ENCODE assay signal across 12 cellular contexts in the genomic region with DNA sequence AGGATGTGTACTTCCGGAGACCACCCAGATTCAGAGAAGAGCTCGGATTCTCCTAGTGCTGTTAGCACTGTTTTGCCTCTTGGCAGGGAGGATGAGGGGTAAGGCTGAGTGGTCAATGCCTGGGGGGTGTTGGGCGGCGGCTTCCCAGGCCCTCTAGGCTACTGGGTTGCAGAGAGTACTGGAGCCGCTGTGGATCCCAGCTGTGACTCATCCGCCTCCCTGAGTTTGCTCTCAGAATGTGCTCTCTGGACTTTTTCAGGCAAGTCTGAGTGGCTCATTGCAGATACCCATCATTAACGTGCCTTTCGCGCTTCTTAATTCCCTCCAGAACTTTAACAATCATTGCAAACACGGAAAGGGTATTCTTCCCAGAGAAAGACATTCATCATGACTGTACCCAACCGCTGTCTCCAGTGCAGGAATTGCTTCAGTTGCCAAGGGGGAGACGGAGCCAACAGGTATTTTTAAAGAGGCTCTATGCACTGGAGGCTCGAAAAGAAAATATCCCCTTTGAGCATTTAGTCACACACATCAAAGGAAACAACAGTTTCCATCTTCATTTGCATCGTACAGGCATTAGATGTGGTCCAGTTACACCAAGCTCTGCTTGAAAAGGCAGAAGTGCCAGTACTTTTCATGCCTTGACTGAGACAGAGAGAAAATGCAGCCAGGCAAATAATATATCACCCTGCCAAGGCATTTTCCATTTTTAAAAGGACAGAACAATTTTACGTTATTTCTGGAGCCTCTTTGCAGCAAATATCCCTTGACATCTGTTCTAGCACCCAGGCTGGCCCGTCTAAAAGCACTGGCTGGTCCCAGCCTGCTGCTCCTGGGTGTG. TPM values are rescaled to one million over a fixed set of nuclear protein-coding genes. Genes with fewer than 3 reads are reported as not detected.
DNase-seq lines count a peak whose midpoint lies in the region; ATAC-seq, FAIRE-seq and TF ChIP-seq lines count a peak whose summit lies in the region.
"Had no signal": no experiment of that assay in that cellular context is flagged by ENCODE, and none has a peak within 500 bp of the region (broad histone marks: within the 10 kb centered on the region; RNA-seq: fewer than 3 reads in every experiment).

No MANE protein-coding gene starts in this region.

- no peak for TF ChIP-seq RAD21 in HepG2 (CRISPR knock-in tag; IDR thresholded peaks at IDR 0.05)

- peaks cover 19% of the 10 kb centered on the region for H3K4me1 ChIP-seq in HepG2 (ENCODE audit: insufficient read depth, low read length)

- H3K9me3 Mint-ChIP-seq in brain = peaks cover 0 to 5% (median 0%) of the 10 kb centered on the region in 5 experiments

- TF ChIP-seq EP300 in HepG2 (IDR thresholded peaks at IDR 0.05; ENCODE audit: low read depth in 2 of 2, low read length in 2 of 2) = no peak
- TF ChIP-seq EP300 in HepG2 (CRISPR knock-in tag; IDR thresholded peaks at IDR 0.05; ENCODE audit: borderline replicate concordance) = no peak

- peak overlapping the region in 1 of 3 experiments; percentile 3; a peak in 1 of 6 replicates for H3K4me3 ChIP-seq in HepG2 (replicated peaks in 1 of 3; ENCODE audit: insufficient read depth in 1 of 3, low read depth in 2 of 3, low read length in 3 of 3)
- H3K4me3 ChIP-seq: vagina had no signal

- POLR2A ChIA-PET in HepG2 (lab: Yijun Ruan, JAX) = interaction anchor here (1.0 to 3.2 kb wide), 2 partner anchors 14 to 31 kb away, joined by 3 to 21 read pairs; partner anchors contain the start of gene CAMTA1

- no peak for TF ChIP-seq POLR2A in HepG2 (IDR thresholded peaks at IDR 0.05; ENCODE audit: insufficient read depth in 1 of 2, low read depth in 2 of 2, low read length in 2 of 2)

- CTCF ChIA-PET in HepG2 (lab: Yijun Ruan, JAX; ENCODE audit: low intra/inter-chr PET ratio, low total read pairs) = no interaction called here

- H3K27ac Mint-ChIP-seq in brain = peak overlapping the region in 3 of 5 experiments; percentile 18 to 86 (median 31)

- no TSS peak for BruUV-seq in HepG2 (replicated peaks; lab: Mats Ljungman, UMichigan)

- FAIRE-seq in HTR-8/SVneo (lab: Jason Lieb, UNC) (no peak), HepG2 (lab: Jason Lieb, UNC) (peak; percentile 65)

- peaks cover 0 to 11% of the 10 kb centered on the region in 2 experiments; a peak in 1 of 5 replicates for H3K27me3 ChIP-seq in HepG2 (ENCODE audit: control insufficient read depth in 1 of 2, insufficient read depth in 2 of 2, low read length in 2 of 2)
- H3K27me3 ChIP-seq: vagina had no signal

- ATAC-seq in HepG2 = peak; percentile 96
- ATAC-seq in HG02981 (IDR thresholded peaks at IDR 0.05; ENCODE audit: unreplicated experiment) = no peak
- ATAC-seq in GM21786 (IDR thresholded peaks at IDR 0.05; ENCODE audit: unreplicated experiment) = no peak
- ATAC-seq in GM18873 (IDR thresholded peaks at IDR 0.05; ENCODE audit: low FRiP score, unreplicated experiment) = no peak

- H2AFZ ChIP-seq in HepG2 (ENCODE audit: low read length) = no peak overlapping the region

- H3K36me3 ChIP-seq in HepG2 (replicated peaks in 1 of 2; ENCODE audit: control insufficient read depth in 1 of 2, insufficient read depth in 2 of 2, low read length in 2 of 2) = no peaks in the 10 kb centered on the region
- H3K36me3 ChIP-seq: vagina, WERI-Rb-1 had no signal

- intact Hi-C loops in HepG2 (cut with micrococcal nuclease; ENCODE audit: unreplicated experiment) = no loop called here

- H3K79me2 ChIP-seq in HepG2 (ENCODE audit: insufficient read depth, low read length) = no peaks in the 10 kb centered on the region

- peaks cover 27% of the 10 kb centered on the region for H3K4me1 Mint-ChIP-seq in brain

- H3K36me3 Mint-ChIP-seq in brain = no peaks in the 10 kb centered on the region

- no peak overlapping the region for H3K27ac ChIP-seq in HepG2 (ENCODE audit: extremely low read length, insufficient read depth, low read length)
- H3K27ac ChIP-seq: vagina, WERI-Rb-1 had no signal

- no peaks in the 10 kb centered on the region for H4K20me1 ChIP-seq in HepG2 (ENCODE audit: insufficient read depth, low read length)

- peaks cover 2% of the 10 kb centered on the region for H3K27me3 Mint-ChIP-seq in brain

- peak overlapping the region; percentile 44 for H3K4me2 ChIP-seq in HepG2 (ENCODE audit: low read depth, low read length)

- H3K9ac ChIP-seq in HepG2 (ENCODE audit: insufficient read depth, low read depth, low read length) = no peak overlapping the region

- in situ Hi-C loops in ACHN (cut with HindIII; ENCODE audit: low pct_ligation_motif_present, low pct_unique_long_range_greater_than_20kb, low sequenced_read_pairs) = no loop called here
- in situ Hi-C loops in HepG2 (cut with HindIII; ENCODE audit: extremely low pct_ligation_motif_present, low pct_unique_long_range_greater_than_20kb) = no loop called here

- 2% methylated on average over 15 of the region's 16 CpGs for WGBS in HepG2 (ENCODE audit: low lambda C conversion rate)

- no peak for TF ChIP-seq CTCF in brain (conservative IDR thresholded peaks at IDR 0.05)
- TF ChIP-seq CTCF in HepG2 (CRISPR knock-in tag; IDR thresholded peaks at IDR 0.05) = no peak

- peak overlapping the region in 2 of 5 experiments; percentile 22 to 32 for H3K4me3 Mint-ChIP-seq in brain

- DNase-seq in ACHN (peak; percentile 47), HTR-8/SVneo (ENCODE audit: insufficient read length, low spot score) (peak; percentile 63), HepG2 (ENCODE audit: low spot score) (peak; percentile 37)
- no peak for DNase-seq in activated CD4-positive, alpha-beta T cell treated with anti-CD3 and anti-CD28 coated beads for 4 hours
- DNase-seq: NCI-H524; stimulated activated CD4-positive, alpha-beta T cell treated with anti-CD3 and anti-CD28 coated beads, Interleukin-4, amount 100 ng/mL, for 1 hour; WERI-Rb-1 had no signal

- H3K9me3 ChIP-seq in HepG2 (ENCODE audit: low read length) = peaks cover 2% of the 10 kb centered on the region; the same call in 1 of the 2 replicates
- H3K9me3 ChIP-seq: vagina had no signal

TF ChIP-seq in HepG2, 621 proteins besides CTCF, POLR2A, EP300 and RAD21 (continues in another document):
- TF ChIP-seq GLI4 (CRISPR knock-in tag; IDR thresholded peaks at IDR 0.05; ENCODE audit: borderline replicate concordance) = no peak
- no peak for TF ChIP-seq NRL (CRISPR knock-in tag; IDR thresholded peaks at IDR 0.05; ENCODE audit: borderline replicate concordance)
- no peak for TF ChIP-seq HMG20B (CRISPR knock-in tag; conservative IDR thresholded peaks at IDR 0.05)
- no peak for TF ChIP-seq ZNF274 (CRISPR knock-in tag; IDR thresholded peaks at IDR 0.05)
- no peak for TF ChIP-seq HOXD1 (CRISPR knock-in tag; IDR thresholded peaks at IDR 0.05)
- no peak for TF ChIP-seq SNRNP70 (IDR thresholded peaks at IDR 0.05; ENCODE audit: low read depth, low read length)
- no peak for TF ChIP-seq ZNF569 (CRISPR knock-in tag; IDR thresholded peaks at IDR 0.05; ENCODE audit: borderline replicate concordance)
- TF ChIP-seq NFE2L1 (CRISPR knock-in tag; IDR thresholded peaks at IDR 0.05; ENCODE audit: borderline replicate concordance) = no peak
- no peak for TF ChIP-seq YEATS4 (CRISPR knock-in tag; IDR thresholded peaks at IDR 0.05; ENCODE audit: borderline replicate concordance)
- no peak for TF ChIP-seq U2AF2 (IDR thresholded peaks at IDR 0.05; ENCODE audit: low read depth, low read length)
- TF ChIP-seq SALL1 (CRISPR knock-in tag; IDR thresholded peaks at IDR 0.05) = 0 out of 2 replicates have a peak, but pooled peaks have one; percentile 12
- TF ChIP-seq XRCC5 (optimal IDR thresholded peaks at IDR 0.05; ENCODE audit: low read length) = no peak
- no peak for TF ChIP-seq FOXA3 (CRISPR knock-in tag; IDR thresholded peaks at IDR 0.05)
- no peak for TF ChIP-seq ATF6 (CRISPR knock-in tag; conservative IDR thresholded peaks at IDR 0.05)

RNA-seq across cellular contexts. Expression of gene CAMTA1, which starts 14.3 kb away (rescaled TPM):
- polyA plus RNA-seq in brain (ENCODE audit: insufficient read depth, low read depth, low replicate concordance) (146 TPM), HepG2 (2011; rRNA removed) (22.4 and 25.0 TPM in 2 replicates)
- total RNA-seq in HepG2 (2016; rRNA removed; fragmentation: Illumina TruSeq; extraction: Trizol) = 36.4 and 36.7 TPM in 2 replicates
- total RNA-seq in HepG2 (2016; cell fraction: cytosol; rRNA removed; fragmentation: Illumina TruSeq; extraction: Trizol; ENCODE audit: low read depth) = 54.5 and 63.4 TPM in 2 replicates
- total RNA-seq in HepG2 (2016; cell fraction: insoluble cytoplasmic fraction; rRNA removed; fragmentation: Illumina TruSeq; extraction: Trizol) = 33.9 and 46.1 TPM in 2 replicates
- 56.0 and 62.9 TPM in 2 replicates for total RNA-seq in HepG2 (2016; cell fraction: membrane; rRNA removed; fragmentation: Illumina TruSeq; extraction: Trizol)
- total RNA-seq in HepG2 (2016; cell fraction: nucleus; rRNA removed; fragmentation: Illumina TruSeq; extraction: Trizol) = 25.6 and 26.4 TPM in 2 replicates
- 17.3 and 28.2 TPM in 2 replicates for polyA plus RNA-seq in HepG2 (2011; cell fraction: cytosol; rRNA removed)
- 11.2 and 18.4 TPM in 2 replicates for polyA plus RNA-seq in HepG2 (2011; cell fraction: nucleus; rRNA removed)
- 65.7 and 66.4 TPM in 2 replicates for polyA plus RNA-seq in HepG2 (2012)
- polyA plus RNA-seq in HepG2 (2016; cell fraction: cytosol; fragmentation: Illumina TruSeq; extraction: Trizol; ENCODE audit: low read depth) = 156 and 189 TPM in 2 replicates
- 69.7 and 85.6 TPM in 2 replicates for polyA plus RNA-seq in HepG2 (2016; cell fraction: insoluble cytoplasmic fraction; fragmentation: Illumina TruSeq; extraction: Trizol; ENCODE audit: low read depth)
- 126 and 154 TPM in 2 replicates for polyA plus RNA-seq in HepG2 (2016; cell fraction: membrane; fragmentation: Illumina TruSeq; extraction: Trizol; ENCODE audit: low read depth)
- polyA plus RNA-seq in HepG2 (2016; cell fraction: nucleus; fragmentation: Illumina TruSeq; extraction: Trizol; ENCODE audit: insufficient read depth, low read depth) = 49.0 and 50.2 TPM in 2 replicates
- polyA minus RNA-seq in HepG2 (2011; rRNA and poly(A)+ RNA removed; ENCODE audit: low replicate concordance) = 12.6 and 15.2 TPM in 2 replicates
- 9.3 and 13.8 TPM in 2 replicates for polyA minus RNA-seq in HepG2 (2011; cell fraction: cytosol; rRNA and poly(A)+ RNA removed)
- polyA minus RNA-seq in HepG2 (2011; cell fraction: nucleus; rRNA and poly(A)+ RNA removed) = 30.2 and 31.8 TPM in 2 replicates

Comparison
In these comparisons a context has a peak if more than half of its experiments do, and no peak if none do; other contexts are left out.
1. DNase-seq: peak in ACHN (single experiment), HTR-8/SVneo (single experiment) and HepG2 (single experiment); none in activated CD4-positive, alpha-beta T cell treated with anti-CD3 and anti-CD28 coated beads for 4 hours (0 of 2).